ENCODE assay signal across 1 cellular context in the genomic region with DNA sequence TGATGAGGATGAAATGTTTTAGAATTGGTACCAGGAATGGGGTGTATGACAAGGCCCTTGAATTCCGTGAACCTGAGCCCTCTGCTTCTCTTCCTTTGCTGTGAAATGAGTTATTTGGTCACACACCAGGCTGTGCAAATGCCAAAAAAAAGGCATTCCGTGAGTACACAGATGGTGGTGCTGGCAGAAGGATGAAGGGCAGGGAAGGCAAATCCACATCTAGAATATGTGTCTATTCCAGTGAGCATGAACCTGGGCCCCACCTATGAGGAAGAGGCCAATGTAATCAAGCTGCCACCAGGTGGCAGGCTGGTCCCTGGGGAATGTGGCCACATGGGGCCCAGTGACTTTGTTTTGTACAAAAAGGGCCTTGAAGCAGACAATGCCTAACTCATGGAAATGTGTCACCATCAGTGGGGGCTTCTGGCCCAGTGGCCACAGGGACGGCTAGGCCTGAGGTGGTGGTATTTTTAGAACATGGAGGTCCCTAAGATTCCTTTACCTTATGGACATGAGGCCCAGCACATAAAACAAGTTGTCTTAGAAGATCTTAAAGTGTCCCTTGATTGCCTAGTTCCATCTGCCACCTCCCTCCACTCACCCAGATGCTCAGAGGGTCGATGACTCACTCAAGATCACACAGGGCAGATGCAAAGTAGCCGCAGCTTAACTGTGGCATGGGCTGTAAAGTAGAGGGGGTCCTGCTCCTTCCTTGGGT.
TF ChIP-seq lines count a peak whose summit lies in the region.

No MANE protein-coding gene starts in this region.

TF ChIP-seq in HEK293T, 16 proteins besides CTCF, POLR2A, EP300 and RAD21:
- peak; percentile 49; the same call in 1 of the 2 replicates for TF ChIP-seq FOXM1 (IDR thresholded peaks at IDR 0.05; ENCODE audit: borderline replicate concordance)
- no peak for TF ChIP-seq PKNOX1 (IDR thresholded peaks at IDR 0.05)
